8 cellular contexts compared by ENCODE assay signal in genomic region chr10:14959221-14960057, GRCh38. TPM values are rescaled to one million over a fixed set of nuclear protein-coding genes. Genes with fewer than 3 reads are reported as not detected.
DNase-seq lines count a peak whose midpoint lies in the region; ATAC-seq and TF ChIP-seq lines count a peak whose summit lies in the region.

Gene MEIG1, plus strand, starts transcription at chr10:14959388. Its CDS starts 7,081 bp downstream, at chr10:14966469.

- peak; percentile 11 for TF ChIP-seq CTCF in chondrocyte (IDR thresholded peaks at IDR 0.05)

- no peaks in the 10 kb centered on the region for H3K36me3 Mint-ChIP-seq in chondrocyte (ENCODE audit: low read depth)

- H3K27me3 Mint-ChIP-seq in chondrocyte (ENCODE audit: low read depth), result no peaks in the 10 kb centered on the region

- peak within 1 kb of the TSS; percentile 94 for H3K4me3 Mint-ChIP-seq in chondrocyte (ENCODE audit: unreplicated experiment)

- no peaks in the 10 kb centered on the region for H3K9me3 Mint-ChIP-seq in chondrocyte (ENCODE audit: low read depth)

- peak within 1 kb of the TSS; percentile 99 for H3K27ac Mint-ChIP-seq in chondrocyte (ENCODE audit: unreplicated experiment)

- peak; percentile 87 for ATAC-seq in HG03432 (IDR thresholded peaks at IDR 0.05; ENCODE audit: unreplicated experiment)

- peak; percentile 39 for TF ChIP-seq POLR2A in GM19193 (IDR thresholded peaks at IDR 0.05; ENCODE audit: extremely low read depth, insufficient read depth, insufficient read length)

- DNase-seq in Ammon's horn (ENCODE audit: low spot score) (peak; percentile 93), NCI-H460 (ENCODE audit: extremely low read depth, low read depth) (peak; percentile 85), chondrocyte (ENCODE audit: low spot score) (peak; percentile 96), kidney glomerular epithelial cell (lab: John Stamatoyannopoulos, UW) (peak; percentile 90)
- peak; percentile 87 to 91 for DNase-seq in activated CD4-positive, alpha-beta T cell treated with anti-CD3 and anti-CD28 coated beads for 24 hours (ENCODE audit: low read depth in 2 of 2)
- DNase-seq in stimulated activated CD4-positive, alpha-beta T cell treated with anti-CD3 and anti-CD28 coated beads, Interleukin-15, amount 100 ng/mL, for 48 hours (ENCODE audit: low read depth in 2 of 2), result peak; percentile 79 to 91

- peaks cover 11% of the 10 kb centered on the region for H3K4me1 Mint-ChIP-seq in chondrocyte (ENCODE audit: low read depth)

RNA-seq across cellular contexts. Expression of gene MEIG1, which starts in this region (rescaled TPM):
- not detected in 2 replicates for total RNA-seq in NCI-H460 (2014; rRNA removed; shearing (Covaris generic))
- polyA plus RNA-seq in NCI-H460 (2014; cell fraction: nucleus; rRNA removed), result not detected in 2 replicates
- total RNA-seq in chondrocyte, result not detected in 3 replicates

Comparison
In these comparisons a context has a peak if more than half of its experiments do, and no peak if none do; other contexts are left out.
1. Peak in every context shown above with its lines: DNase-seq and ATAC-seq.
2. Peak in DNase-seq in NCI-H460; RNA of the gene not detected or under 1 TPM.
3. Peak in DNase-seq in chondrocyte; RNA of the gene not detected or under 1 TPM.